ENCODE assay signal across 8 cellular contexts in the genomic region with DNA sequence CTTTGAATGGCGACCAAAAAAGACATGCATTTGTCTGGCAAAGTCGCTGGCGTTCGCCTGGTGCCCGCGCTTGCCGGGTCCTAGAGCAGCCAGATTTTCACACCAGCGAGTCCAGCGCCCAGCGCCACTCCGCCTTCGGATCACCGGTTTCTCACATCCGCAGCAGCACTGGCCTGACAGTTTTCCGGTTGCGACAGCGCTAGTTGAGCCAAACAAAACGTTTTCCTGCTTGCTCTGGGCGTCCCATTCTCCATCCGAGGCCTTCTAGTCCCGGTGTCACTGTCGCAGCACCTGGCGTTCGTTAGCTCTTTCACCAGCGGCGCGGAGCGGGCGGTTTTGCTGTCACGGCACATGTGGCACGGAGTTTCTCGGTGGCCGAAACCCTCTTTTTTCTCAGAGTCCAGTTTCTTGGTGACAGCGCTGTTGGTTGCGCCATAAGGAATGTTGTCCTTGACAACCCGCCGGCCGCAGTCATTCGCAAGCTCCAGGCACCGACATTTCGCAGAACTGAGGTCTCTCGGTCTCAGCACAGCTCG. TPM values are rescaled to one million over a fixed set of nuclear protein-coding genes. Genes with fewer than 3 reads are reported as not detected.
DNase-seq lines count a peak whose midpoint lies in the region; ATAC-seq lines count a peak whose summit lies in the region.

No MANE protein-coding gene starts in this region.

- DNase-seq in NCI-H2081 (lab: John Stamatoyannopoulos, UW) = peak; percentile 72 to 88
- peak; percentile 55 to 68 for DNase-seq in activated CD4-positive, alpha-beta T cell treated with anti-CD3 and anti-CD28 coated beads for 4 hours
- peak; percentile 93 for DNase-seq in dermis blood vessel endothelial cell
- peak; percentile 95 to 98 for DNase-seq in lung microvascular endothelial cell (ENCODE audit: low read depth in 2 of 2)
- peak; percentile 50 for DNase-seq in stimulated activated CD8-positive, alpha-beta memory T cell treated with anti-CD3 and anti-CD28 coated beads, Interleukin-12 subunit alpha, Interleukin-12 subunit beta, amount 100 ng/mL, for 1 hour (ENCODE audit: low read depth)
- DNase-seq in NCI-H1694 treated with DMSO at 0.1 percent for 48 hours (lab: John Stamatoyannopoulos, UW) = no peak

- ATAC-seq in GM18502 (IDR thresholded peaks at IDR 0.05; ENCODE audit: poor library complexity, unreplicated experiment) (peak; percentile 41), HG02840 (IDR thresholded peaks at IDR 0.05; ENCODE audit: low FRiP score, unreplicated experiment) (peak; percentile 46)

RNA-seq across cellular contexts. Expression of gene ANXA2R, which starts 48.0 kb away (rescaled TPM):
- 7.7 and 7.8 TPM in 2 replicates for total RNA-seq in dermis blood vessel endothelial cell
- total RNA-seq in lung microvascular endothelial cell = 6.5 and 7.2 TPM in 2 replicates
